ENCODE assay signal across 1 cellular context in genomic region chr4:47011189-47011518, GRCh38.
TF ChIP-seq lines count a peak whose summit lies in the region.

No MANE protein-coding gene starts in this region.

TF ChIP-seq in H1, 55 proteins besides CTCF, POLR2A, EP300 and RAD21:
- TF ChIP-seq KDM1A (IDR thresholded peaks at IDR 0.05; ENCODE audit: borderline replicate concordance, low read length) (no peak), NANOG (IDR thresholded peaks at IDR 0.05; ENCODE audit: insufficient read depth, low read depth, low read length, poor library complexity, severe bottlenecking) (no peak), BRCA1 (IDR thresholded peaks at IDR 0.05; ENCODE audit: low read depth, low read length) (no peak), CTBP2 (IDR thresholded peaks at IDR 0.05; ENCODE audit: borderline replicate concordance, insufficient read depth, insufficient read length, low read length) (no peak), SUZ12 (IDR thresholded peaks at IDR 0.05; ENCODE audit: low read length) (no peak), E2F6 (IDR thresholded peaks at IDR 0.05) (no peak), BCL11A (IDR thresholded peaks at IDR 0.05; ENCODE audit: low read depth in 2 of 2, low read length in 2 of 2) (no peak), SRF (IDR thresholded peaks at IDR 0.05; ENCODE audit: low read depth, low read length) (no peak), BACH1 (IDR thresholded peaks at IDR 0.05; ENCODE audit: low read length) (no peak), RFX5 (IDR thresholded peaks at IDR 0.05; ENCODE audit: borderline replicate concordance, low read depth, low read length) (no peak), ATF3 (IDR thresholded peaks at IDR 0.05; ENCODE audit: insufficient read depth, low read depth, low read length) (no peak), SP2 (IDR thresholded peaks at IDR 0.05; ENCODE audit: low read length) (no peak), JUND (IDR thresholded peaks at IDR 0.05; ENCODE audit: low read length) (no peak), SP4 (IDR thresholded peaks at IDR 0.05; ENCODE audit: low read length) (no peak), RXRA (IDR thresholded peaks at IDR 0.05; ENCODE audit: insufficient read depth, low read depth, low read length) (no peak), MAX (IDR thresholded peaks at IDR 0.05) (no peak), NRF1 (IDR thresholded peaks at IDR 0.05; ENCODE audit: low read depth, low read length) (no peak), TEAD4 (IDR thresholded peaks at IDR 0.05; ENCODE audit: low read depth, low read length) (no peak)
TF ChIP-seq in H1: peak in this region for 0.
